ENCODE assay signal across 9 cellular contexts in the genomic region with DNA sequence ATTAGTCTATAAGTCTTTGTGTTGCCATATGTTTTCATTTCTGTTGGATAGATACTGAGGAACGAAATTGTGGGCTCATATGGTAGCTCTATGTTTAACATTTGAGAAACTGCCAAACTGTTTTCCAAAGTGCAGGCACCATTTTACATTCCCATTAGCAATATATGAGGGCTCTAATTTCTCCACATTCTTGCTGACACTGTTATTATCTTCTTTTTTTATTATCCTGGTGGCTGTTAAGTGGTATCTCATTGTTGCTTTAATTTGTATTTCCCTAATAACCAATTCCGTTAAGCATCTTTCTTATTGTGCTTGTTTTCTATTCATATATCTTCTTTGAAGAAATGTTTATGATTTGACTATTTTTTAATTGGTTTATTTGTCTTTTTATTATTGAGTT. TPM values are rescaled to one million over a fixed set of nuclear protein-coding genes. Genes with fewer than 3 reads are reported as not detected.
DNase-seq lines count a peak whose midpoint lies in the region; ATAC-seq, FAIRE-seq and TF ChIP-seq lines count a peak whose summit lies in the region.
"Had no signal": no experiment of that assay in that cellular context is flagged by ENCODE, and none has a peak within 500 bp of the region (broad histone marks: within the 10 kb centered on the region; RNA-seq: fewer than 3 reads in every experiment).

No MANE protein-coding gene starts in this region.

- no peaks in the 10 kb centered on the region for H3K9me3 ChIP-seq in heart left ventricle
- H3K9me3 ChIP-seq in right cardiac atrium (ENCODE audit: control insufficient read depth, low read length) = no peaks in the 10 kb centered on the region
- no peaks in the 10 kb centered on the region for H3K9me3 ChIP-seq in left lung
- no peaks in the 10 kb centered on the region for H3K9me3 ChIP-seq in vagina

- no peaks in the 10 kb centered on the region for H3K9me3 Mint-ChIP-seq in activated naive CD8-positive, alpha-beta T cell (ENCODE audit: low read depth)

- TF ChIP-seq CTCF in heart left ventricle (IDR thresholded peaks at IDR 0.05) (no peak), left lung (IDR thresholded peaks at IDR 0.05) (no peak), vagina (IDR thresholded peaks at IDR 0.05) (no peak), D721Med (IDR thresholded peaks at IDR 0.05; ENCODE audit: insufficient read depth, missing control alignments) (no peak)

- FAIRE-seq in D721Med (lab: Jason Lieb, UNC) = no peak

- no peaks in the 10 kb centered on the region for H3K27me3 Mint-ChIP-seq in activated naive CD8-positive, alpha-beta T cell

- no peak for DNase-seq in heart left ventricle
- no peak for DNase-seq in right cardiac atrium
- DNase-seq in left lung = no peak
- DNase-seq in vagina (ENCODE audit: extremely low spot score in 2 of 2) = no peak
- no peak for DNase-seq in D721Med (ENCODE audit: insufficient read length, low spot score)
- no peak for DNase-seq in NK-92 (lab: John Stamatoyannopoulos, UW; ENCODE audit: unreplicated experiment)
- DNase-seq: amniotic stem cell had no signal

- 57 to 72% (median 67%) methylated on average over 2 of the region's 2 CpGs for WGBS in heart left ventricle, 4 donors
- WGBS in right cardiac atrium = 50% methylated on average over 2 of the region's 2 CpGs

- H3K4me1 ChIP-seq in heart left ventricle (peaks cover 4 to 31% (median 26%) of the 10 kb centered on the region in 12 donors), right cardiac atrium (ENCODE audit: control insufficient read depth, insufficient read depth, low read length) (peaks cover 12% of the 10 kb centered on the region), left lung (peaks cover 12 to 29% of the 10 kb centered on the region in 2 donors), vagina (peaks cover 28% of the 10 kb centered on the region)

- H3K27ac ChIP-seq in heart left ventricle = peak overlapping the region in 8 of 12 donors; percentile 52 to 92 (median 76)
- H3K27ac ChIP-seq in right cardiac atrium (ENCODE audit: low read length) = no peak overlapping the region
- peak overlapping the region; percentile 82 to 88 for H3K27ac ChIP-seq in left lung
- peak overlapping the region; percentile 94 for H3K27ac ChIP-seq in vagina

- peak overlapping the region; percentile 84 for H3K4me3 Mint-ChIP-seq in activated naive CD8-positive, alpha-beta T cell

- H3K36me3 Mint-ChIP-seq in activated naive CD8-positive, alpha-beta T cell = peaks cover 2% of the 10 kb centered on the region

- ATAC-seq in heart left ventricle (no peak), right cardiac atrium (no peak), left lung (no peak), GM19395 (IDR thresholded peaks at IDR 0.05; ENCODE audit: unreplicated experiment) (no peak)

- no peak overlapping the region for H3K27ac Mint-ChIP-seq in activated naive CD8-positive, alpha-beta T cell

- no peaks in the 10 kb centered on the region for H3K27me3 ChIP-seq in heart left ventricle
- H3K27me3 ChIP-seq in right cardiac atrium (ENCODE audit: control insufficient read depth, insufficient read depth) = no peaks in the 10 kb centered on the region
- no peaks in the 10 kb centered on the region for H3K27me3 ChIP-seq in left lung
- H3K27me3 ChIP-seq in vagina = no peaks in the 10 kb centered on the region

- intact Hi-C loops in heart left ventricle (cut with DNase I) = no loop called here
- intact Hi-C loops in right cardiac atrium (cut with DNase I) = no loop called here
- intact Hi-C loops in left lung (cut with DNase I) = no loop called here
- intact Hi-C loops in vagina (cut with DNase I) = no loop called here

- H3K36me3 ChIP-seq in heart left ventricle (peaks cover 0 to 15% (median 13%) of the 10 kb centered on the region in 9 donors), left lung (peaks cover 0 to 5% of the 10 kb centered on the region in 2 donors), vagina (peaks cover 0 to 6% of the 10 kb centered on the region in 2 donors)

- TF ChIP-seq POLR2A in heart left ventricle (IDR thresholded peaks at IDR 0.05) = no peak
- no peak for TF ChIP-seq POLR2A in vagina (IDR thresholded peaks at IDR 0.05)

- H3K4me3 ChIP-seq in heart left ventricle (peak overlapping the region in 1 of 12 donors; percentile 80), right cardiac atrium (ENCODE audit: low read length) (no peak overlapping the region), left lung (peak overlapping the region in 1 of 2 donors; percentile 74), vagina (no peak overlapping the region)

- peaks cover 31% of the 10 kb centered on the region for H3K4me1 Mint-ChIP-seq in activated naive CD8-positive, alpha-beta T cell (ENCODE audit: low read depth)

RNA-seq across cellular contexts. Expression of gene PIK3R4, which starts 1.9 kb away (rescaled TPM):
- total RNA-seq in heart left ventricle = 10 to 100 TPM; 10.9 to 24.3 (median 15.7) TPM
- polyA plus RNA-seq in heart left ventricle = 10 to 100 TPM; 15.6 to 16.3 TPM
- total RNA-seq in right cardiac atrium = 10 to 100 TPM; 15.1 to 19.0 (median 16.8) TPM
- polyA plus RNA-seq in right cardiac atrium = 24.6 TPM
- total RNA-seq in left lung = 10 to 100 TPM; 24.8 to 27.9 TPM
- 20.6 TPM for total RNA-seq in vagina
